ENCODE assay signal across 22 cellular contexts in genomic region chrX:69156638-69157037, GRCh38.
"Had no signal": no experiment of that assay in that cellular context is flagged by ENCODE, and none has a peak within 500 bp of the region (broad histone marks: within the 10 kb centered on the region; RNA-seq: fewer than 3 reads in every experiment).

No MANE protein-coding gene starts in this region.

- DNase-seq: esophagus squamous epithelium; foreskin fibroblast; immature natural killer cell; kidney; left cardiac atrium; left ventricle myocardium inferior; lower lobe of right lung; midbrain; occipital lobe; sigmoid colon; stimulated activated CD4-positive, alpha-beta T cell treated with anti-CD3 and anti-CD28 coated beads, Interleukin-2, amount 100 ng/mL, for 24 hours; stimulated activated CD4-positive, alpha-beta T cell treated with anti-CD3 and anti-CD28 coated beads, Interleukin-4, amount 100 ng/mL, for 4 hours; stimulated activated naive B cell treated with anti-CD40 and anti-IgM and Interleukin-4, amounts not matched to agents 10 μg/mL and 1 μg/mL and 100 μg/mL, for 72 hours; stimulated activated naive CD8-positive, alpha-beta T cell treated with anti-CD3 and anti-CD28 coated beads, Interleukin-15, amount 100 ng/mL, for 72 hours; substantia nigra; transverse colon had no signal

- ATAC-seq: lower lobe of right lung; natural killer cell treated with Interleukin-12 subunit alpha and Interleukin-12 subunit beta and Interleukin-15 and Interleukin-18, amount 100 ng/mL, for 72 hours; stimulated activated naive B cell treated with anti-CD40 and anti-IgM and Interleukin-4, amounts not matched to agents 10 μg/mL and 1 μg/mL and 100 μg/mL, for 72 hours; stimulated activated naive CD8-positive, alpha-beta T cell treated with anti-CD3 and anti-CD28 coated beads, Interleukin-15, amount 100 ng/mL, for 72 hours had no signal

- H3K9me3 Mint-ChIP-seq: dendritic cell treated with granulocyte-macrophage colony-stimulating factor and Interleukin-4, amounts not matched to agents 40 ng/mL and 50 ng/mL, for 4 days; immature natural killer cell; memory B cell; natural killer cell treated with Interleukin-12 subunit alpha and Interleukin-12 subunit beta and Interleukin-15 and Interleukin-18, amount 100 ng/mL, for 72 hours; stimulated activated naive B cell treated with anti-CD40 and anti-IgM and Interleukin-4, amounts not matched to agents 10 μg/mL and 1 μg/mL and 100 μg/mL, for 72 hours; stimulated activated naive CD8-positive, alpha-beta T cell treated with anti-CD3 and anti-CD28 coated beads, Interleukin-15, amount 100 ng/mL, for 72 hours had no signal

- H3K27me3 ChIP-seq: esophagus squamous epithelium, neural progenitor cell, sigmoid colon, transverse colon had no signal

- H3K36me3 ChIP-seq: left ventricle myocardium inferior, lower lobe of right lung, neural progenitor cell, sigmoid colon, thoracic aorta, transverse colon had no signal

- H2AFZ ChIP-seq: neural progenitor cell had no signal

- H3K9ac ChIP-seq: neural progenitor cell had no signal

- H3K36me3 Mint-ChIP-seq: immature natural killer cell; memory B cell; natural killer cell treated with Interleukin-12 subunit alpha and Interleukin-12 subunit beta and Interleukin-15 and Interleukin-18, amount 100 ng/mL, for 72 hours had no signal

- H3K27ac Mint-ChIP-seq: dendritic cell treated with granulocyte-macrophage colony-stimulating factor and Interleukin-4, amounts not matched to agents 40 ng/mL and 50 ng/mL, for 4 days; immature natural killer cell; memory B cell; natural killer cell treated with Interleukin-12 subunit alpha and Interleukin-12 subunit beta and Interleukin-15 and Interleukin-18, amount 100 ng/mL, for 72 hours; neural progenitor cell; stimulated activated naive B cell treated with anti-CD40 and anti-IgM and Interleukin-4, amounts not matched to agents 10 μg/mL and 1 μg/mL and 100 μg/mL, for 72 hours had no signal

- H3K4me1 Mint-ChIP-seq: immature natural killer cell had no signal

- H3K27me3 Mint-ChIP-seq: dendritic cell treated with granulocyte-macrophage colony-stimulating factor and Interleukin-4, amounts not matched to agents 40 ng/mL and 50 ng/mL, for 4 days; memory B cell; natural killer cell treated with Interleukin-12 subunit alpha and Interleukin-12 subunit beta and Interleukin-15 and Interleukin-18, amount 100 ng/mL, for 72 hours; stimulated activated naive CD8-positive, alpha-beta T cell treated with anti-CD3 and anti-CD28 coated beads, Interleukin-15, amount 100 ng/mL, for 72 hours had no signal

- H3K4me2 ChIP-seq: neural progenitor cell had no signal

- H3K4me1 ChIP-seq: transverse colon had no signal

- H3K9me3 ChIP-seq: esophagus squamous epithelium, left ventricle myocardium inferior, lower lobe of right lung, sigmoid colon, thoracic aorta, transverse colon had no signal

- H3K4me3 Mint-ChIP-seq: dendritic cell treated with granulocyte-macrophage colony-stimulating factor and Interleukin-4, amounts not matched to agents 40 ng/mL and 50 ng/mL, for 4 days; immature natural killer cell; memory B cell; natural killer cell treated with Interleukin-12 subunit alpha and Interleukin-12 subunit beta and Interleukin-15 and Interleukin-18, amount 100 ng/mL, for 72 hours; neural progenitor cell; stimulated activated naive B cell treated with anti-CD40 and anti-IgM and Interleukin-4, amounts not matched to agents 10 μg/mL and 1 μg/mL and 100 μg/mL, for 72 hours; stimulated activated naive CD8-positive, alpha-beta T cell treated with anti-CD3 and anti-CD28 coated beads, Interleukin-15, amount 100 ng/mL, for 72 hours had no signal

- H3K4me3 ChIP-seq: esophagus squamous epithelium, left ventricle myocardium inferior, lower lobe of right lung, neural progenitor cell, sigmoid colon, skin epidermis, thoracic aorta, transverse colon had no signal

- H3K27ac ChIP-seq: esophagus squamous epithelium, left ventricle myocardium inferior, lower lobe of right lung, neural progenitor cell, sigmoid colon, skin epidermis, thoracic aorta, transverse colon had no signal
